In genomic region chr7:24750441-24751055, GRCh38 we compare ENCODE assay signal across 1 cellular context.
TF ChIP-seq lines count a peak whose summit lies in the region.

No MANE protein-coding gene starts in this region.

TF ChIP-seq in IMR-90, 13 proteins besides CTCF, POLR2A, EP300 and RAD21 (continued from another document):
- TF ChIP-seq MAFK (IDR thresholded peaks at IDR 0.05; ENCODE audit: low read depth, low read length) (no peak), CEBPB (IDR thresholded peaks at IDR 0.05; ENCODE audit: low read depth, low read length) (no peak), MXI1 (IDR thresholded peaks at IDR 0.05; ENCODE audit: borderline replicate concordance, low read depth, low read length) (no peak), MAZ (IDR thresholded peaks at IDR 0.05; ENCODE audit: borderline replicate concordance, low read depth, low read length) (no peak), SMC3 (IDR thresholded peaks at IDR 0.05; ENCODE audit: low read depth, low read length) (no peak), CHD1 (IDR thresholded peaks at IDR 0.05; ENCODE audit: low read depth, low read length) (no peak), RCOR1 (IDR thresholded peaks at IDR 0.05; ENCODE audit: insufficient replicate concordance, low read length) (no peak), NFE2L2 (IDR thresholded peaks at IDR 0.05; ENCODE audit: low read depth, low read length) (no peak), RFX5 (IDR thresholded peaks at IDR 0.05; ENCODE audit: low read depth, low read length) (no peak), BHLHE40 (IDR thresholded peaks at IDR 0.05; ENCODE audit: low read depth, low read length) (no peak)
TF ChIP-seq in IMR-90: peak in this region for 0.
